1 cellular context compared by ENCODE assay signal in the genomic region with DNA sequence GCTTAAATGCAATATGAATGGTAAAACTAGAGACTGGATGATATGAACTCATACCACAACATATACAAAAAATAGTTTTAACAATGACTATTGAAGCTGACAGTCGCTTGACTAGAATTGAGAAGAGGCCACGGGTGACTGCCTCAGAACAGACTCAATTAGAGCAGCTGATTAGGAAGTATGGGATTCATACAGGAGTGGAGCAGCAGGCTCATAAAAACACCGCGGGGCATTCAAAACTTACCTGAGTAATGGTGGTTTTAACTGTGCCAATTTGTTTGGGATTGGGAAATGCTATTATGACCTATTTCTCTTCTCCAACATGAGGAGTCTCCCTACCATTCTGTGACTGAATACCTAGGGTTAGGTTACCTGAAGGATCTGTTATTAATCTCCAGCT.
TF ChIP-seq lines count a peak whose summit lies in the region.

No MANE protein-coding gene starts in this region.

TF ChIP-seq in GM23338, 12 proteins besides CTCF, POLR2A, EP300 and RAD21 (continued from another document):
- TF ChIP-seq, protein P1, sequence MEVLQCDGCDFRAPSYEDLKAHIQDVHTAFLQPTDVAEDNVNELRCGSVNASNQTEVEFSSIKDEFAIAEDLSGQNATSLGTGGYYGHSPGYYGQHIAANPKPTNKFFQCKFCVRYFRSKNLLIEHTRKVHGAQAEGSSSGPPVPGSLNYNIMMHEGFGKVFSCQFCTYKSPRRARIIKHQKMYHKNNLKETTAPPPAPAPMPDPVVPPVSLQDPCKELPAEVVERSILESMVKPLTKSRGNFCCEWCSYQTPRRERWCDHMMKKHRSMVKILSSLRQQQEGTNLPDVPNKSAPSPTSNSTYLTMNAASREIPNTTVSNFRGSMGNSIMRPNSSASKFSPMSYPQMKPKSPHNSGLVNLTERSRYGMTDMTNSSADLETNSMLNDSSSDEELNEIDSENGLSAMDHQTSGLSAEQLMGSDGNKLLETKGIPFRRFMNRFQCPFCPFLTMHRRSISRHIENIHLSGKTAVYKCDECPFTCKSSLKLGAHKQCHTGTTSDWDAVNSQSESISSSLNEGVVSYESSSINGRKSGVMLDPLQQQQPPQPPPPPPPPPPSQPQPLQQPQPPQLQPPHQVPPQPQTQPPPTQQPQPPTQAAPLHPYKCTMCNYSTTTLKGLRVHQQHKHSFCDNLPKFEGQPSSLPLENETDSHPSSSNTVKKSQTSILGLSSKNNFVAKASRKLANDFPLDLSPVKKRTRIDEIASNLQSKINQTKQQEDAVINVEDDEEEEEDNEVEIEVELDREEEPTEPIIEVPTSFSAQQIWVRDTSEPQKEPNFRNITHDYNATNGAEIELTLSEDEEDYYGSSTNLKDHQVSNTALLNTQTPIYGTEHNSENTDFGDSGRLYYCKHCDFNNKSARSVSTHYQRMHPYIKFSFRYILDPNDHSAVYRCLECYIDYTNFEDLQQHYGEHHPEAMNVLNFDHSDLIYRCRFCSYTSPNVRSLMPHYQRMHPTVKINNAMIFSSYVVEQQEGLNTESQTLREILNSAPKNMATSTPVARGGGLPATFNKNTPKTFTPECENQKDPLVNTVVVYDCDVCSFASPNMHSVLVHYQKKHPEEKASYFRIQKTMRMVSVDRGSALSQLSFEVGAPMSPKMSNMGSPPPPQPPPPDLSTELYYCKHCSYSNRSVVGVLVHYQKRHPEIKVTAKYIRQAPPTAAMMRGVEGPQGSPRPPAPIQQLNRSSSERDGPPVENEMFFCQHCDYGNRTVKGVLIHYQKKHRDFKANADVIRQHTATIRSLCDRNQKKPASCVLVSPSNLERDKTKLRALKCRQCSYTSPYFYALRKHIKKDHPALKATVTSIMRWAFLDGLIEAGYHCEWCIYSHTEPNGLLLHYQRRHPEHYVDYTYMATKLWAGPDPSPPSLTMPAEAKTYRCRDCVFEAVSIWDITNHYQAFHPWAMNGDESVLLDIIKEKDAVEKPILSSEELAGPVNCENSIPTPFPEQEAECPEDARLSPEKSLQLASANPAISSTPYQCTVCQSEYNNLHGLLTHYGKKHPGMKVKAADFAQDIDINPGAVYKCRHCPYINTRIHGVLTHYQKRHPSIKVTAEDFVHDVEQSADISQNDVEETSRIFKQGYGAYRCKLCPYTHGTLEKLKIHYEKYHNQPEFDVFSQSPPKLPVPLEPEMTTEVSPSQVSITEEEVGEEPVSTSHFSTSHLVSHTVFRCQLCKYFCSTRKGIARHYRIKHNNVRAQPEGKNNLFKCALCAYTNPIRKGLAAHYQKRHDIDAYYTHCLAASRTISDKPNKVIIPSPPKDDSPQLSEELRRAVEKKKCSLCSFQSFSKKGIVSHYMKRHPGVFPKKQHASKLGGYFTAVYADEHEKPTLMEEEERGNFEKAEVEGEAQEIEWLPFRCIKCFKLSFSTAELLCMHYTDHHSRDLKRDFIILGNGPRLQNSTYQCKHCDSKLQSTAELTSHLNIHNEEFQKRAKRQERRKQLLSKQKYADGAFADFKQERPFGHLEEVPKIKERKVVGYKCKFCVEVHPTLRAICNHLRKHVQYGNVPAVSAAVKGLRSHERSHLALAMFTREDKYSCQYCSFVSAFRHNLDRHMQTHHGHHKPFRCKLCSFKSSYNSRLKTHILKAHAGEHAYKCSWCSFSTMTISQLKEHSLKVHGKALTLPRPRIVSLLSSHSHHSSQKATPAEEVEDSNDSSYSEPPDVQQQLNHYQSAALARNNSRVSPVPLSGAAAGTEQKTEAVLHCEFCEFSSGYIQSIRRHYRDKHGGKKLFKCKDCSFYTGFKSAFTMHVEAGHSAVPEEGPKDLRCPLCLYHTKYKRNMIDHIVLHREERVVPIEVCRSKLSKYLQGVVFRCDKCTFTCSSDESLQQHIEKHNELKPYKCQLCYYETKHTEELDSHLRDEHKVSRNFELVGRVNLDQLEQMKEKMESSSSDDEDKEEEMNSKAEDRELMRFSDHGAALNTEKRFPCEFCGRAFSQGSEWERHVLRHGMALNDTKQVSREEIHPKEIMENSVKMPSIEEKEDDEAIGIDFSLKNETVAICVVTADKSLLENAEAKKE (CRISPR knock-in tag; IDR thresholded peaks at IDR 0.05), result no peak
- TF ChIP-seq JUNB (IDR thresholded peaks at IDR 0.05; ENCODE audit: unreplicated experiment) (no peak), ZNF114 (CRISPR knock-in tag; IDR thresholded peaks at IDR 0.05) (no peak), ZNF331 (CRISPR knock-in tag; IDR thresholded peaks at IDR 0.05; ENCODE audit: low read depth) (no peak), CREB1 (CRISPR knock-in tag; IDR thresholded peaks at IDR 0.05; ENCODE audit: low read depth) (no peak)
- TF ChIP-seq, protein P2, sequence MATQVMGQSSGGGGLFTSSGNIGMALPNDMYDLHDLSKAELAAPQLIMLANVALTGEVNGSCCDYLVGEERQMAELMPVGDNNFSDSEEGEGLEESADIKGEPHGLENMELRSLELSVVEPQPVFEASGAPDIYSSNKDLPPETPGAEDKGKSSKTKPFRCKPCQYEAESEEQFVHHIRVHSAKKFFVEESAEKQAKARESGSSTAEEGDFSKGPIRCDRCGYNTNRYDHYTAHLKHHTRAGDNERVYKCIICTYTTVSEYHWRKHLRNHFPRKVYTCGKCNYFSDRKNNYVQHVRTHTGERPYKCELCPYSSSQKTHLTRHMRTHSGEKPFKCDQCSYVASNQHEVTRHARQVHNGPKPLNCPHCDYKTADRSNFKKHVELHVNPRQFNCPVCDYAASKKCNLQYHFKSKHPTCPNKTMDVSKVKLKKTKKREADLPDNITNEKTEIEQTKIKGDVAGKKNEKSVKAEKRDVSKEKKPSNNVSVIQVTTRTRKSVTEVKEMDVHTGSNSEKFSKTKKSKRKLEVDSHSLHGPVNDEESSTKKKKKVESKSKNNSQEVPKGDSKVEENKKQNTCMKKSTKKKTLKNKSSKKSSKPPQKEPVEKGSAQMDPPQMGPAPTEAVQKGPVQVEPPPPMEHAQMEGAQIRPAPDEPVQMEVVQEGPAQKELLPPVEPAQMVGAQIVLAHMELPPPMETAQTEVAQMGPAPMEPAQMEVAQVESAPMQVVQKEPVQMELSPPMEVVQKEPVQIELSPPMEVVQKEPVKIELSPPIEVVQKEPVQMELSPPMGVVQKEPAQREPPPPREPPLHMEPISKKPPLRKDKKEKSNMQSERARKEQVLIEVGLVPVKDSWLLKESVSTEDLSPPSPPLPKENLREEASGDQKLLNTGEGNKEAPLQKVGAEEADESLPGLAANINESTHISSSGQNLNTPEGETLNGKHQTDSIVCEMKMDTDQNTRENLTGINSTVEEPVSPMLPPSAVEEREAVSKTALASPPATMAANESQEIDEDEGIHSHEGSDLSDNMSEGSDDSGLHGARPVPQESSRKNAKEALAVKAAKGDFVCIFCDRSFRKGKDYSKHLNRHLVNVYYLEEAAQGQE (IDR thresholded peaks at IDR 0.05; ENCODE audit: unreplicated experiment), result no peak
- TF ChIP-seq, protein P3, sequence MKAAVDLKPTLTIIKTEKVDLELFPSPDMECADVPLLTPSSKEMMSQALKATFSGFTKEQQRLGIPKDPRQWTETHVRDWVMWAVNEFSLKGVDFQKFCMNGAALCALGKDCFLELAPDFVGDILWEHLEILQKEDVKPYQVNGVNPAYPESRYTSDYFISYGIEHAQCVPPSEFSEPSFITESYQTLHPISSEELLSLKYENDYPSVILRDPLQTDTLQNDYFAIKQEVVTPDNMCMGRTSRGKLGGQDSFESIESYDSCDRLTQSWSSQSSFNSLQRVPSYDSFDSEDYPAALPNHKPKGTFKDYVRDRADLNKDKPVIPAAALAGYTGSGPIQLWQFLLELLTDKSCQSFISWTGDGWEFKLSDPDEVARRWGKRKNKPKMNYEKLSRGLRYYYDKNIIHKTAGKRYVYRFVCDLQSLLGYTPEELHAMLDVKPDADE (IDR thresholded peaks at IDR 0.05), result no peak
TF ChIP-seq in GM23338: peak in this region for 0.
